ENCODE assay signal across 8 cellular contexts in genomic region chr19:45404557-45405434, GRCh38. TPM values are rescaled to one million over a fixed set of nuclear protein-coding genes. Genes with fewer than 3 reads are reported as not detected.
A peak's percentile ranks its signal among the peaks of the same experiment; 100 is the strongest.
DNase-seq lines count a peak whose midpoint lies in the region; ATAC-seq and TF ChIP-seq lines count a peak whose summit lies in the region.

Gene PPP1R13L, minus strand, starts transcription at chr19:45405069. Its CDS starts 6,751 bp downstream, at chr19:45398318.

- H2AFZ ChIP-seq in ACC112 (ENCODE audit: low read length, unreplicated experiment) = no peak within 1 kb of the TSS

- no peaks in the 10 kb centered on the region for H3K9me3 ChIP-seq in liver (ENCODE audit: control insufficient read depth in 4 of 4, low read length in 3 of 4)

- H3K27ac ChIP-seq in ACC112 (ENCODE audit: low read depth, low read length) = peak within 1 kb of the TSS; percentile 86
- H3K27ac ChIP-seq in liver (ENCODE audit: low read depth in 1 of 2, low read length in 2 of 2) = peak within 1 kb of the TSS; percentile 96 to 97

- H3K4me3 Mint-ChIP-seq in dendritic cell treated with granulocyte-macrophage colony-stimulating factor and Interleukin-4, amounts not matched to agents 40 ng/mL and 50 ng/mL, for 4 days = peak within 1 kb of the TSS; percentile 95

- H3K9me3 Mint-ChIP-seq in dendritic cell treated with granulocyte-macrophage colony-stimulating factor and Interleukin-4, amounts not matched to agents 40 ng/mL and 50 ng/mL, for 4 days = no peaks in the 10 kb centered on the region

- H3K27me3 ChIP-seq in ACC112 (ENCODE audit: insufficient read depth, low read length) (no peaks in the 10 kb centered on the region), liver (ENCODE audit: control insufficient read depth in 4 of 4, insufficient read depth in 4 of 4, low read length in 3 of 4) (no peaks in the 10 kb centered on the region)

- peaks cover 27% of the 10 kb centered on the region for H3K79me2 ChIP-seq in ACC112 (ENCODE audit: control insufficient read depth, insufficient read depth, low read length, unreplicated experiment)

- peak within 1 kb of the TSS; percentile 90 for H3K27ac Mint-ChIP-seq in dendritic cell treated with granulocyte-macrophage colony-stimulating factor and Interleukin-4, amounts not matched to agents 40 ng/mL and 50 ng/mL, for 4 days

- H3K4me1 ChIP-seq in ACC112 (ENCODE audit: control insufficient read depth, insufficient read depth, low read length, unreplicated experiment) (peaks cover 16% of the 10 kb centered on the region), liver (ENCODE audit: control insufficient read depth in 4 of 4, insufficient read depth in 4 of 4, low read length in 3 of 4) (peaks cover 10 to 35% (median 23%) of the 10 kb centered on the region in 4 donors)

- H3K9ac ChIP-seq in liver (ENCODE audit: low read depth in 1 of 2, low read length in 2 of 2) = peak within 1 kb of the TSS; percentile 73 to 83

- H3K4me1 Mint-ChIP-seq in dendritic cell treated with granulocyte-macrophage colony-stimulating factor and Interleukin-4, amounts not matched to agents 40 ng/mL and 50 ng/mL, for 4 days (ENCODE audit: low read depth) = peaks cover 65% of the 10 kb centered on the region

- H3K36me3 Mint-ChIP-seq in dendritic cell treated with granulocyte-macrophage colony-stimulating factor and Interleukin-4, amounts not matched to agents 40 ng/mL and 50 ng/mL, for 4 days (ENCODE audit: low read depth) = peaks cover 11% of the 10 kb centered on the region

- TF ChIP-seq RAD21 in liver (IDR thresholded peaks at IDR 0.05) = no peak

- ATAC-seq in GM19324 (IDR thresholded peaks at IDR 0.05; ENCODE audit: low FRiP score, unreplicated experiment) = peak; percentile 29

- peak within 1 kb of the TSS; percentile 80 for H3K4me3 ChIP-seq in ACC112 (ENCODE audit: low read depth, low read length)
- H3K4me3 ChIP-seq in liver (ENCODE audit: low read depth in 1 of 3, low read length in 3 of 3) = peak within 1 kb of the TSS; percentile 48 to 82 (median 75)

- no peak for TF ChIP-seq CTCF in liver (IDR thresholded peaks at IDR 0.05; ENCODE audit: low read depth, low read length, missing input control)

- H3K36me3 ChIP-seq in ACC112 (ENCODE audit: insufficient read depth, low read length) (no peaks in the 10 kb centered on the region), liver (ENCODE audit: control insufficient read depth in 4 of 4, insufficient read depth in 3 of 4, low read depth in 1 of 4, low read length in 3 of 4) (peaks cover 0 to 2% (median 0%) of the 10 kb centered on the region in 4 donors)

- WGBS in liver = 6% methylated on average over 46 of the region's 46 CpGs

- DNase-seq in NCI-H1417 treated with DMSO at 0.1 percent for 48 hours (lab: John Stamatoyannopoulos, UW) (peak; percentile 50), UCSD-AML1 (lab: John Stamatoyannopoulos, UW; ENCODE audit: unreplicated experiment) (peak; percentile 48), inferior parietal cortex (ENCODE audit: extremely low spot score) (no peak)
- peak in 2 of 3 experiments; percentile 15 to 69 for DNase-seq in stimulated activated CD4-positive, alpha-beta T cell treated with anti-CD3 and anti-CD28 coated beads, TNF-alpha, amount 100 ng/mL, for 24 hours (ENCODE audit: low read depth in 3 of 3)

- H3K27me3 Mint-ChIP-seq in dendritic cell treated with granulocyte-macrophage colony-stimulating factor and Interleukin-4, amounts not matched to agents 40 ng/mL and 50 ng/mL, for 4 days = peaks cover 40% of the 10 kb centered on the region

- intact Hi-C loops in dendritic cell treated with granulocyte-macrophage colony-stimulating factor and Interleukin-4, amounts not matched to agents 40 ng/mL and 50 ng/mL, for 4 days (cut with micrococcal nuclease) = no loop called here

TF ChIP-seq in liver, 16 proteins besides CTCF, POLR2A, EP300 and RAD21:
- TF ChIP-seq EGR1 (IDR thresholded peaks at IDR 0.05; ENCODE audit: low read depth in 2 of 2) = no peak
- no peak for TF ChIP-seq GABPA (IDR thresholded peaks at IDR 0.05 in 1 of 2, conservative IDR thresholded peaks at IDR 0.05 in 1 of 2)
- TF ChIP-seq RXRA (IDR thresholded peaks at IDR 0.05) = peak in 1 of 2 donors; percentile 13
- no peak for TF ChIP-seq NR2F2 (IDR thresholded peaks at IDR 0.05)
- TF ChIP-seq JUND (IDR thresholded peaks at IDR 0.05) = no peak
- no peak for TF ChIP-seq ATF3 (IDR thresholded peaks at IDR 0.05)
- no peak for TF ChIP-seq MAX (IDR thresholded peaks at IDR 0.05)
- no peak for TF ChIP-seq REST (IDR thresholded peaks at IDR 0.05)
- TF ChIP-seq ZBTB33 (IDR thresholded peaks at IDR 0.05) = peak; percentile 36
- no peak for TF ChIP-seq FOXA2 (IDR thresholded peaks at IDR 0.05)
- no peak for TF ChIP-seq HNF4G (IDR thresholded peaks at IDR 0.05)
- TF ChIP-seq FOXA1 (IDR thresholded peaks at IDR 0.05) = no peak
- TF ChIP-seq HNF4A (conservative IDR thresholded peaks at IDR 0.05) = peak in 1 of 2 donors; percentile 17
- TF ChIP-seq SP1 (IDR thresholded peaks at IDR 0.05) = no peak
- no peak for TF ChIP-seq TAF1 (conservative IDR thresholded peaks at IDR 0.05)
- no peak for TF ChIP-seq YY1 (IDR thresholded peaks at IDR 0.05)

RNA-seq across cellular contexts. Expression of gene PPP1R13L, which starts in this region (rescaled TPM):
- total RNA-seq in liver = 1 to 10 TPM in 1 of 2 donors, under 1 TPM in 1; 0.51 to 6.5 TPM
- polyA plus RNA-seq in liver = 1 to 10 TPM; 3.3 to 7.7 TPM
